Comparison of ENCODE assay signal across 9 cellular contexts in the genomic region with DNA sequence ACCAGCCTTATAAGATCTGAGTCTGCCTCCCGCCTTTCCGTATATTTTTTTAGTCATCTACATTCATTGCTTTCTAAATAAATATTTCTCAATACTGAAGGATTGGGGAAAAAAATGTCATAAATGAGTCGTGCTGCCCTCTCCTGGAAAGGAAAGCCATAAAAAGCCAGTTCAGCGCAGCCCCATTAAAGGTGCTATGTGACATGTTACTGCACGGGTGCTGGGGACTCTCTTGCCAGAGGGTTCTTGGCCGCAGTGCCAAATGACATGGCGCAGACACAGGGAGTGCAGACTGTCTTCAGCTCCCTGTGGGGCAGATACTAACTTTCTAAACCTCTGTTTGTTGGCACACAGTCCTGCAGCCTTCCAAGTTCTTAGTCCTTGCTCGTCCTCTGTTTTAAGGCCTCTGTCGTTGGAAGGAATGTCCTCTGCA. TPM values are rescaled to one million over a fixed set of nuclear protein-coding genes. Genes with fewer than 3 reads are reported as not detected.
A peak's percentile ranks its signal among the peaks of the same experiment; 100 is the strongest.
DNase-seq lines count a peak whose midpoint lies in the region; ATAC-seq and TF ChIP-seq lines count a peak whose summit lies in the region.
"Had no signal": no experiment of that assay in that cellular context is flagged by ENCODE, and none has a peak within 500 bp of the region (broad histone marks: within the 10 kb centered on the region; RNA-seq: fewer than 3 reads in every experiment).

No MANE protein-coding gene starts in this region.

- no peak overlapping the region for H3K27ac Mint-ChIP-seq in activated T-cell treated with anti-CD3 and anti-CD28 coated beads, Interleukin-2, amount 50 U/mL, for 72 hours
- H3K27ac Mint-ChIP-seq: activated naive CD8-positive, alpha-beta T cell treated with anti-CD3 and anti-CD28 coated beads for 36 hours had no signal

- H2AFZ ChIP-seq in fibroblast of lung (ENCODE audit: low read length): no peak overlapping the region

- H3K27me3 ChIP-seq in H7 (ENCODE audit: control insufficient read depth, insufficient read depth, low read length) (no peaks in the 10 kb centered on the region), fibroblast of lung (ENCODE audit: control insufficient read depth, insufficient read depth, low read length) (no peaks in the 10 kb centered on the region)

- H3K27me3 Mint-ChIP-seq in activated T-cell treated with anti-CD3 and anti-CD28 coated beads, Interleukin-2, amount 50 U/mL, for 72 hours (ENCODE audit: low read depth): no peaks in the 10 kb centered on the region
- H3K27me3 Mint-ChIP-seq: activated naive CD8-positive, alpha-beta T cell treated with anti-CD3 and anti-CD28 coated beads for 36 hours had no signal

- H3K4me1 ChIP-seq in fibroblast of lung (ENCODE audit: control insufficient read depth, extremely low read depth, insufficient read depth, low read length): no peaks in the 10 kb centered on the region

- DNase-seq in H7 (peak; percentile 42), RKO (ENCODE audit: low spot score) (peak; percentile 11), fibroblast of lung (ENCODE audit: low read depth in 2 of 2) (peak; percentile 19 to 66), retinal pigment epithelial cell (ENCODE audit: low read depth) (no peak), DMS153 treated with DMSO at 0.1 percent for 48 hours (lab: John Stamatoyannopoulos, UW; ENCODE audit: unreplicated experiment) (no peak), cerebellum (ENCODE audit: low spot score) (no peak), T-helper 1 cell (no peak)
- no peak for DNase-seq in activated T-cell treated with anti-CD3 and anti-CD28 coated beads, Interleukin-2, amount 50 U/mL, for 72 hours
- DNase-seq: activated naive CD8-positive, alpha-beta T cell treated with anti-CD3 and anti-CD28 coated beads for 36 hours had no signal

- no peaks in the 10 kb centered on the region for H3K9me3 ChIP-seq in fibroblast of lung (ENCODE audit: control insufficient read depth, insufficient read depth, low read depth, low read length)

- H3K4me1 Mint-ChIP-seq in activated T-cell treated with anti-CD3 and anti-CD28 coated beads, Interleukin-2, amount 50 U/mL, for 72 hours (ENCODE audit: low read depth): no peaks in the 10 kb centered on the region
- H3K4me1 Mint-ChIP-seq: activated naive CD8-positive, alpha-beta T cell treated with anti-CD3 and anti-CD28 coated beads for 36 hours had no signal

- no peaks in the 10 kb centered on the region for H3K36me3 Mint-ChIP-seq in activated T-cell treated with anti-CD3 and anti-CD28 coated beads, Interleukin-2, amount 50 U/mL, for 72 hours (ENCODE audit: insufficient read depth in 2 of 2)
- H3K36me3 Mint-ChIP-seq: activated naive CD8-positive, alpha-beta T cell treated with anti-CD3 and anti-CD28 coated beads for 36 hours had no signal

- H3K4me3 ChIP-seq in H7 (ENCODE audit: insufficient read depth, low read depth, low read length) (no peak overlapping the region), fibroblast of lung (replicated peaks in 1 of 4; ENCODE audit: control extremely low read depth in 1 of 4, insufficient read depth in 1 of 4, low read depth in 3 of 4, low read length in 4 of 4) (no peak overlapping the region), retinal pigment epithelial cell (ENCODE audit: low read length) (no peak overlapping the region)

- TF ChIP-seq CTCF in fibroblast of lung (conservative IDR thresholded peaks at IDR 0.05 in 1 of 2, IDR thresholded peaks at IDR 0.05 in 1 of 2; ENCODE audit: low read depth in 1 of 2, low read length in 2 of 2) (peak; percentile 38 to 57), retinal pigment epithelial cell (conservative IDR thresholded peaks at IDR 0.05; ENCODE audit: low read depth, low read length) (peak; percentile 50)

- no peak overlapping the region for H3K27ac ChIP-seq in fibroblast of lung (ENCODE audit: insufficient read depth, low read length)

- no peak overlapping the region for H3K4me3 Mint-ChIP-seq in activated T-cell treated with anti-CD3 and anti-CD28 coated beads, Interleukin-2, amount 50 U/mL, for 72 hours
- H3K4me3 Mint-ChIP-seq: activated naive CD8-positive, alpha-beta T cell treated with anti-CD3 and anti-CD28 coated beads for 36 hours had no signal

- ATAC-seq in activated T-cell treated with anti-CD3 and anti-CD28 coated beads, Interleukin-2, amount 50 U/mL, for 72 hours (replicated peaks in 1 of 2): no peak

- H4K20me1 ChIP-seq in fibroblast of lung (ENCODE audit: control insufficient read depth, extremely low read depth, insufficient read depth, low read length): no peaks in the 10 kb centered on the region

- H3K79me2 ChIP-seq in fibroblast of lung (ENCODE audit: control insufficient read depth, insufficient read depth, low read length): no peaks in the 10 kb centered on the region

- H3K9me3 Mint-ChIP-seq in activated T-cell treated with anti-CD3 and anti-CD28 coated beads, Interleukin-2, amount 50 U/mL, for 72 hours: no peaks in the 10 kb centered on the region
- H3K9me3 Mint-ChIP-seq: activated naive CD8-positive, alpha-beta T cell treated with anti-CD3 and anti-CD28 coated beads for 36 hours had no signal

- H3K36me3 ChIP-seq in H7 (replicated peaks; ENCODE audit: control insufficient read depth, insufficient read depth, low read length): no peaks in the 10 kb centered on the region
- H3K36me3 ChIP-seq in fibroblast of lung (ENCODE audit: control insufficient read depth, insufficient read depth, low read length): no peaks in the 10 kb centered on the region

- H3K9ac ChIP-seq in fibroblast of lung (ENCODE audit: insufficient read depth, low read length): no peak overlapping the region

- no peak overlapping the region for H3K4me2 ChIP-seq in fibroblast of lung (ENCODE audit: extremely low read depth, insufficient read depth, low read length)

RNA-seq across cellular contexts. Expression of gene MAP3K20, which starts 53.7 kb away (rescaled TPM):
- 7.1 and 7.6 TPM in 2 replicates for total RNA-seq in H7 (2014; rRNA removed; shearing (Covaris generic))
- 120 and 138 TPM in 2 replicates for total RNA-seq in fibroblast of lung
- polyA plus RNA-seq in fibroblast of lung: 59.3 and 105 TPM in 2 replicates
- polyA plus RNA-seq in fibroblast of lung (2012): 37.0 and 69.9 TPM in 2 replicates
- 11.8 and 28.4 TPM in 2 replicates for polyA minus RNA-seq in fibroblast of lung (ENCODE audit: low replicate concordance)
- 10 to 100 TPM; 10.1 to 11.9 TPM for total RNA-seq in activated T-cell treated with anti-CD3 and anti-CD28 coated beads, Interleukin-2, amount 50 U/mL, for 72 hours
- 11.2 TPM for total RNA-seq in cerebellum

Comparison
In these comparisons a context has a peak if more than half of its experiments do, and no peak if none do; other contexts are left out.
1. DNase-seq: peak in H7 (single experiment), RKO (single experiment) and fibroblast of lung (2 of 2); none in retinal pigment epithelial cell (single experiment), DMS153 treated with DMSO at 0.1 percent for 48 hours (single experiment), activated T-cell treated with anti-CD3 and anti-CD28 coated beads, Interleukin-2, amount 50 U/mL, for 72 hours (0 of 2), cerebellum (single experiment) and T-helper 1 cell (0 of 5).